ENCODE assay signal across 1 cellular context in the genomic region with DNA sequence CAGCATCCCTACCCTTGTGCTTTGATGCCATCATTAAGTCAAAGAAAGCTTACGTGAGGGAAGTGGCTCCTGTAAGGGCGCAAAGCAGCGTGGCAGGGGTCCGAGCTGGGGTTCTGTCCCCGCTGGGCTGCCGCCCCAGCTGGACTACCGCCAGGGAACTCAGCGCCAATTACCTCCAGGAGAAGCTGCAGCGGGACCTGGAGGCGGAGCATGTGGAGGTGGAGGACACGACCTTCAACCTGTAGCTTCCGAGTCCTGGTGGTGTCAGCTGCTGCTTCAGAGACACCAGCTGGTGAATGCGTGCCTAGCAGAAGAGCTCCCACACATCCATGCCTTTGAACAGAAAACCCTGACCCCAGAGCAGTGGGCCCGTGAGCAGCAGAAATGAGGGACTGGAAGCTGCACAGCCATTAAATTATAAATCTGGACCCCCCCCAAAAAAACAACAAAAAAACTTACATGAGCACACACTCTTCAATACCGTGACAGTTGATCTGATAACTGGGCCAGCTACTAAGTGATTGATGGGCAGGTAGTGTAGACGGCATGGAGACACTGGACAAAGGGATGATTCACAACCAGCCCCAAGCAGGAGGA.
TF ChIP-seq lines count a peak whose summit lies in the region.

No MANE protein-coding gene starts in this region.

TF ChIP-seq in K562, 482 proteins besides CTCF, POLR2A, EP300 and RAD21 (continued from another document):
- peak; percentile 52; the same call in 1 of the 2 replicates for TF ChIP-seq LCOR (CRISPR knock-in tag; IDR thresholded peaks at IDR 0.05)
- peak; percentile 45; the same call in 1 of the 2 replicates for TF ChIP-seq RAD51 (IDR thresholded peaks at IDR 0.05; ENCODE audit: borderline replicate concordance, low read depth)
- no peak for TF ChIP-seq HSF4 (CRISPR knock-in tag; IDR thresholded peaks at IDR 0.05; ENCODE audit: borderline replicate concordance)
- TF ChIP-seq CHD2 (IDR thresholded peaks at IDR 0.05; ENCODE audit: low read depth, low read length), result no peak
- no peak for TF ChIP-seq ZNF780A (CRISPR knock-in tag; IDR thresholded peaks at IDR 0.05)
- no peak for TF ChIP-seq SIN3B (IDR thresholded peaks at IDR 0.05; ENCODE audit: low read depth)
- no peak for TF ChIP-seq CCAR2 (IDR thresholded peaks at IDR 0.05; ENCODE audit: low read depth, low read length)
- TF ChIP-seq SMC3 (conservative IDR thresholded peaks at IDR 0.05; ENCODE audit: insufficient read depth, low read depth, low read length), result 0 out of 2 replicates have a peak, but pooled peaks have one; percentile 36
- TF ChIP-seq, protein P1, sequence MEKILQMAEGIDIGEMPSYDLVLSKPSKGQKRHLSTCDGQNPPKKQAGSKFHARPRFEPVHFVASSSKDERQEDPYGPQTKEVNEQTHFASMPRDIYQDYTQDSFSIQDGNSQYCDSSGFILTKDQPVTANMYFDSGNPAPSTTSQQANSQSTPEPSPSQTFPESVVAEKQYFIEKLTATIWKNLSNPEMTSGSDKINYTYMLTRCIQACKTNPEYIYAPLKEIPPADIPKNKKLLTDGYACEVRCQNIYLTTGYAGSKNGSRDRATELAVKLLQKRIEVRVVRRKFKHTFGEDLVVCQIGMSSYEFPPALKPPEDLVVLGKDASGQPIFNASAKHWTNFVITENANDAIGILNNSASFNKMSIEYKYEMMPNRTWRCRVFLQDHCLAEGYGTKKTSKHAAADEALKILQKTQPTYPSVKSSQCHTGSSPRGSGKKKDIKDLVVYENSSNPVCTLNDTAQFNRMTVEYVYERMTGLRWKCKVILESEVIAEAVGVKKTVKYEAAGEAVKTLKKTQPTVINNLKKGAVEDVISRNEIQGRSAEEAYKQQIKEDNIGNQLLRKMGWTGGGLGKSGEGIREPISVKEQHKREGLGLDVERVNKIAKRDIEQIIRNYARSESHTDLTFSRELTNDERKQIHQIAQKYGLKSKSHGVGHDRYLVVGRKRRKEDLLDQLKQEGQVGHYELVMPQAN (IDR thresholded peaks at IDR 0.05; ENCODE audit: borderline replicate concordance), result peak; percentile 74; the same call in 1 of the 2 replicates
- no peak for TF ChIP-seq SMARCC2 (IDR thresholded peaks at IDR 0.05; ENCODE audit: low read depth)
- no peak for TF ChIP-seq ZNF324 (CRISPR knock-in tag; IDR thresholded peaks at IDR 0.05)
- TF ChIP-seq NFXL1 (CRISPR knock-in tag; IDR thresholded peaks at IDR 0.05), result no peak
- TF ChIP-seq MECOM (CRISPR knock-in tag; IDR thresholded peaks at IDR 0.05), result peak; percentile 86
- TF ChIP-seq, protein P2, sequence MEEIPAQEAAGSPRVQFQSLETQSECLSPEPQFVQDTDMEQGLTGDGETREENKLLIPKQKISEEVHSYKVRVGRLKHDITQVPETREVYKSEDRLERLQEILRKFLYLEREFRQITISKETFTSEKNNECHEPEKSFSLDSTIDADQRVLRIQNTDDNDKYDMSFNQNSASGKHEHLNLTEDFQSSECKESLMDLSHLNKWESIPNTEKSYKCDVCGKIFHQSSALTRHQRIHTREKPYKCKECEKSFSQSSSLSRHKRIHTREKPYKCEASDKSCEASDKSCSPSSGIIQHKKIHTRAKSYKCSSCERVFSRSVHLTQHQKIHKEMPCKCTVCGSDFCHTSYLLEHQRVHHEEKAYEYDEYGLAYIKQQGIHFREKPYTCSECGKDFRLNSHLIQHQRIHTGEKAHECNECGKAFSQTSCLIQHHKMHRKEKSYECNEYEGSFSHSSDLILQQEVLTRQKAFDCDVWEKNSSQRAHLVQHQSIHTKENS (CRISPR knock-in tag; IDR thresholded peaks at IDR 0.05), result no peak
- TF ChIP-seq, protein P3, sequence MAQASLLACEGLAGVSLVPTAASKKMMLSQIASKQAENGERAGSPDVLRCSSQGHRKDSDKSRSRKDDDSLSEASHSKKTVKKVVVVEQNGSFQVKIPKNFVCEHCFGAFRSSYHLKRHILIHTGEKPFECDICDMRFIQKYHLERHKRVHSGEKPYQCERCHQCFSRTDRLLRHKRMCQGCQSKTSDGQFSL (CRISPR knock-in tag; IDR thresholded peaks at IDR 0.05), result peak; percentile 28; the same call in 1 of the 2 replicates
- TF ChIP-seq, protein P3 (tag; IDR thresholded peaks at IDR 0.05), result no peak
- TF ChIP-seq, protein P4, sequence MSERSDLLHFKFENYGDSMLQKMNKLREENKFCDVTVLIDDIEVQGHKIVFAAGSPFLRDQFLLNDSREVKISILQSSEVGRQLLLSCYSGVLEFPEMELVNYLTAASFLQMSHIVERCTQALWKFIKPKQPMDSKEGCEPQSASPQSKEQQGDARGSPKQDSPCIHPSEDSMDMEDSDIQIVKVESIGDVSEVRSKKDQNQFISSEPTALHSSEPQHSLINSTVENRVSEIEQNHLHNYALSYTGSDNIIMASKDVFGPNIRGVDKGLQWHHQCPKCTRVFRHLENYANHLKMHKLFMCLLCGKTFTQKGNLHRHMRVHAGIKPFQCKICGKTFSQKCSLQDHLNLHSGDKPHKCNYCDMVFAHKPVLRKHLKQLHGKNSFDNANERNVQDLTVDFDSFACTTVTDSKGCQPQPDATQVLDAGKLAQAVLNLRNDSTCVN (CRISPR knock-in tag; IDR thresholded peaks at IDR 0.05), result no peak
